In the genomic region with DNA sequence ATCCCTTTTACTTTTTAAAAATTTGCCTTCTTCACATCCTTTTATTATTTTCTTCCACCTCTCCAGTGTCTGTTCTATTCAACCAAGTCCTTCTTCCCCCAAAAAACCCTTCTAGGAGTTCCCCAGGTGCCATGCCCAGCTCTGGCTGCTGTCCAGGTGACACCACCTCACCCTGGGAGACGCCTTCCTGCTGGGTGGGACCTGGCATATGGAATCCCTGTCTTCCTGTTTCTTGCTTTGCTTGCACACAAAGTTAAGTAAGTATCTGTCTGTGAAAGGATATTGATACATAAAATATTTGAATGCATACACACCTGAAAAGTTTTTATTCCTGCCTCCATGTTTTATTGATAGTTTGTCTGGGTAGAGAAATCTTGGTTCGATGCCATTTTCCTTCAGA, we compare ENCODE assay signal across 31 cellular contexts. TPM values are rescaled to one million over a fixed set of nuclear protein-coding genes. Genes with fewer than 3 reads are reported as not detected.
"Had no signal": no experiment of that assay in that cellular context is flagged by ENCODE, and none has a peak within 500 bp of the region (broad histone marks: within the 10 kb centered on the region; RNA-seq: fewer than 3 reads in every experiment).

No MANE protein-coding gene starts in this region.

- H3K27me3 ChIP-seq: hepatocyte, pancreas, testis, transverse colon had no signal

- H3K36me3 Mint-ChIP-seq: activated CD4-positive, alpha-beta memory T cell treated with anti-CD3 and anti-CD28 coated beads for 36 hours; activated naive CD4-positive, alpha-beta T cell treated with anti-CD3 and anti-CD28 coated beads, Interleukin-2, amount 50 U/mL, for 24 hours; mesothelial cell of epicardium had no signal

- H3K36me3 ChIP-seq: gastroesophageal sphincter, pancreas, prostate gland, transverse colon had no signal

- H3K27ac ChIP-seq: gastroesophageal sphincter, hepatocyte, pancreas, prostate gland, testis, transverse colon had no signal

- H3K4me2 ChIP-seq: hepatocyte had no signal

- H3K79me2 ChIP-seq: hepatocyte had no signal

- DNase-seq: activated CD4-positive, alpha-beta memory T cell treated with anti-CD3 and anti-CD28 coated beads for 36 hours; activated CD4-positive, alpha-beta T cell treated with anti-CD3 and anti-CD28 coated beads, Interleukin-2, amount 10 ng/mL, durations not matched to agents 24 days and 14 days; activated CD4-positive, CD25-positive, alpha-beta regulatory T cell treated with anti-CD3 and anti-CD28 coated beads, Interleukin-2, amount 50 U/mL, for 72 hours; activated naive CD8-positive, alpha-beta T cell treated with anti-CD3 and anti-CD28 coated beads, Interleukin-2, amount 50 U/mL, for 24 hours; activated T-cell treated with anti-CD3 and anti-CD28 coated beads, Interleukin-2, amount 50 U/mL, for 48 hours; amygdala; left cardiac atrium; left ventricle myocardium superior; naive B cell; nephron progenitor cell; pancreas; retina; stimulated activated CD4-positive, alpha-beta T cell treated with anti-CD3 and anti-CD28 coated beads, Interleukin-12 subunit alpha, Interleukin-12 subunit beta, amount 100 ng/mL, for 4 hours; stimulated activated CD4-positive, alpha-beta T cell treated with anti-CD3 and anti-CD28 coated beads, Interleukin-4, amount 100 ng/mL, for 1 hour; stimulated activated naive CD8-positive, alpha-beta T cell treated with anti-CD3 and anti-CD28 coated beads, Interleukin-15, Interleukin-2, amounts not matched to agents 100 U/mL and 50 U/mL, for 24 hours; T-helper 9 cell; testis; transverse colon had no signal

- H3K27me3 Mint-ChIP-seq: activated naive CD4-positive, alpha-beta T cell treated with anti-CD3 and anti-CD28 coated beads, Interleukin-2, amount 50 U/mL, for 24 hours had no signal

- H3K4me1 Mint-ChIP-seq: activated CD4-positive, alpha-beta T cell treated with anti-CD3 and anti-CD28 coated beads, Interleukin-2, amount 10 ng/mL, durations not matched to agents 24 days and 14 days; activated naive CD4-positive, alpha-beta T cell treated with anti-CD3 and anti-CD28 coated beads, Interleukin-2, amount 50 U/mL, for 24 hours; central memory CD8-positive, alpha-beta T cell; mesothelial cell of epicardium had no signal

- ATAC-seq: activated naive CD8-positive, alpha-beta T cell treated with anti-CD3 and anti-CD28 coated beads, Interleukin-2, amount 50 U/mL, for 24 hours; gastroesophageal sphincter; left cardiac atrium; left ventricle myocardium superior; pancreas; sciatic nerve; stimulated activated naive CD8-positive, alpha-beta T cell treated with anti-CD3 and anti-CD28 coated beads, Interleukin-15, Interleukin-2, amounts not matched to agents 100 U/mL and 50 U/mL, for 24 hours had no signal

- H3K4me3 Mint-ChIP-seq: activated CD4-positive, alpha-beta memory T cell treated with anti-CD3 and anti-CD28 coated beads for 36 hours; activated CD4-positive, alpha-beta T cell treated with anti-CD3 and anti-CD28 coated beads, Interleukin-2, amount 10 ng/mL, durations not matched to agents 24 days and 14 days; activated naive CD4-positive, alpha-beta T cell treated with anti-CD3 and anti-CD28 coated beads, Interleukin-2, amount 50 U/mL, for 24 hours; activated naive CD8-positive, alpha-beta T cell treated with anti-CD3 and anti-CD28 coated beads, Interleukin-2, amount 50 U/mL, for 24 hours; central memory CD8-positive, alpha-beta T cell; dendritic cell treated with granulocyte-macrophage colony-stimulating factor and Interleukin-4, amounts not matched to agents 40 ng/mL and 50 ng/mL, for 4 days; mesothelial cell of epicardium; naive B cell; nephron progenitor cell; T-helper 1 cell treated with Interleukin-12 subunit alpha and Interleukin-12 subunit beta and Interleukin-4 antibody, amounts not matched to agents 30 μg/mL and 1 μg/mL, for 36 hours had no signal

- H3K4me1 ChIP-seq: gastroesophageal sphincter, pancreas, prostate gland, testis, transverse colon had no signal

- H3K9me3 Mint-ChIP-seq: activated CD4-positive, alpha-beta memory T cell treated with anti-CD3 and anti-CD28 coated beads for 36 hours; activated CD4-positive, alpha-beta T cell treated with anti-CD3 and anti-CD28 coated beads, Interleukin-2, amount 10 ng/mL, durations not matched to agents 24 days and 14 days; activated naive CD4-positive, alpha-beta T cell treated with anti-CD3 and anti-CD28 coated beads, Interleukin-2, amount 50 U/mL, for 24 hours; activated naive CD8-positive, alpha-beta T cell treated with anti-CD3 and anti-CD28 coated beads, Interleukin-2, amount 50 U/mL, for 24 hours; activated T-helper 2 cell treated with anti-CD3 and anti-CD28 coated beads, Interferon-gamma antibody, Interleukin-2, Interleukin-4, amounts not matched to agents 10 μg/mL and 5 μg/mL and 100 μg/mL, durations not matched to agents 14 hours and 24 hours and 36 hours; central memory CD8-positive, alpha-beta T cell; dendritic cell treated with granulocyte-macrophage colony-stimulating factor and Interleukin-4, amounts not matched to agents 40 ng/mL and 50 ng/mL, for 4 days; T-helper 1 cell treated with Interleukin-12 subunit alpha and Interleukin-12 subunit beta and Interleukin-4 antibody, amounts not matched to agents 30 μg/mL and 1 μg/mL, for 36 hours had no signal

- H3K27ac Mint-ChIP-seq: activated CD4-positive, alpha-beta memory T cell treated with anti-CD3 and anti-CD28 coated beads for 36 hours; activated CD4-positive, alpha-beta T cell treated with anti-CD3 and anti-CD28 coated beads, Interleukin-2, amount 10 ng/mL, durations not matched to agents 24 days and 14 days; activated naive CD4-positive, alpha-beta T cell treated with anti-CD3 and anti-CD28 coated beads, Interleukin-2, amount 50 U/mL, for 24 hours; activated naive CD8-positive, alpha-beta T cell treated with anti-CD3 and anti-CD28 coated beads, Interleukin-2, amount 50 U/mL, for 24 hours; activated T-helper 2 cell treated with anti-CD3 and anti-CD28 coated beads, Interferon-gamma antibody, Interleukin-2, Interleukin-4, amounts not matched to agents 10 μg/mL and 5 μg/mL and 100 μg/mL, durations not matched to agents 14 hours and 24 hours and 36 hours; dendritic cell treated with granulocyte-macrophage colony-stimulating factor and Interleukin-4, amounts not matched to agents 40 ng/mL and 50 ng/mL, for 4 days; mesothelial cell of epicardium; nephron progenitor cell; T-helper 1 cell treated with Interleukin-12 subunit alpha and Interleukin-12 subunit beta and Interleukin-4 antibody, amounts not matched to agents 30 μg/mL and 1 μg/mL, for 36 hours had no signal

- H3K4me3 ChIP-seq: gastroesophageal sphincter, hepatocyte, pancreas, prostate gland, skin epidermis, testis, transverse colon had no signal

- H3K9me3 ChIP-seq: pancreas, prostate gland, testis, transverse colon had no signal

- H2AFZ ChIP-seq: hepatocyte had no signal

RNA-seq across cellular contexts. Expression of a gene that starts 47.2 kb away (rescaled TPM):
- polyA plus RNA-seq: fibroblast of lung, hepatocyte, keratinocyte had no signal
